In genomic region chr20:8757146-8757545, GRCh38 we compare ENCODE assay signal across 11 cellular contexts.
A peak's percentile ranks its signal among the peaks of the same experiment; 100 is the strongest.
DNase-seq lines count a peak whose midpoint lies in the region; ATAC-seq and TF ChIP-seq lines count a peak whose summit lies in the region.
"Had no signal": no experiment of that assay in that cellular context is flagged by ENCODE, and none has a peak within 500 bp of the region (broad histone marks: within the 10 kb centered on the region; RNA-seq: fewer than 3 reads in every experiment).

No MANE protein-coding gene starts in this region.

- no peaks in the 10 kb centered on the region for H3K36me3 ChIP-seq in mammary epithelial cell (ENCODE audit: insufficient read depth, low read length)

- no peak overlapping the region for H3K9ac ChIP-seq in mammary epithelial cell (ENCODE audit: insufficient read depth, low read length)

- TF ChIP-seq CTCF in MCF 10A (IDR thresholded peaks at IDR 0.05; ENCODE audit: unreplicated experiment) (no peak), mammary epithelial cell (conservative IDR thresholded peaks at IDR 0.05 in 1 of 2, IDR thresholded peaks at IDR 0.05 in 1 of 2; ENCODE audit: extremely low read depth in 1 of 2, insufficient read depth in 1 of 2, low read depth in 1 of 2, low read length in 2 of 2) (no peak), fibroblast of mammary gland (conservative IDR thresholded peaks at IDR 0.05; ENCODE audit: control insufficient read depth, insufficient read depth, low read depth, low read length) (no peak)

- H3K79me2 ChIP-seq in mammary epithelial cell (ENCODE audit: insufficient read depth, low read length): no peaks in the 10 kb centered on the region

- no peaks in the 10 kb centered on the region for H3K36me3 Mint-ChIP-seq in MCF 10A (ENCODE audit: insufficient read depth, unreplicated experiment)

- BruUV-seq in MCF 10A (replicated peaks; lab: Mats Ljungman, UMichigan) (no TSS peak), mammary epithelial cell (replicated peaks; lab: Mats Ljungman, UMichigan) (no TSS peak)

- H4K20me1 ChIP-seq in mammary epithelial cell (ENCODE audit: insufficient read depth, low read length): no peaks in the 10 kb centered on the region

- no peak for ATAC-seq in HG03175 (IDR thresholded peaks at IDR 0.05; ENCODE audit: unreplicated experiment)

- dilution Hi-C loops in mammary epithelial cell (cut with HindIII; ENCODE audit: low sequenced_read_pairs): no loop called here

- peaks cover 16% of the 10 kb centered on the region for H3K4me1 Mint-ChIP-seq in MCF 10A (ENCODE audit: insufficient read depth, unreplicated experiment)

- DNase-seq in MCF 10A (ENCODE audit: unreplicated experiment) (peak; percentile 76), mammary epithelial cell (no peak), OCI-M1 (lab: John Stamatoyannopoulos, UW) (peak; percentile 73), fibroblast of mammary gland (ENCODE audit: low read depth) (peak; percentile 97), 8988T (no peak), Kasumi-1 (lab: John Stamatoyannopoulos, UW) (no peak)
- DNase-seq in effector CD4-positive, alpha-beta T cell: no peak
- DNase-seq: activated CD8-positive, alpha-beta memory T cell treated with anti-CD3 and anti-CD28 coated beads, Interleukin-2, amount 50 U/mL, for 48 hours; NK-92 treated with Interleukin-12 subunit alpha and Interleukin-12 subunit beta, amount 100 ng/mL, for 24 hours had no signal

- in situ Hi-C loops in mammary epithelial cell (cut with MboI; ENCODE audit: low sequenced_read_pairs in 2 of 2): no loop called here

- no peaks in the 10 kb centered on the region for H3K9me3 ChIP-seq in mammary epithelial cell (replicated peaks; ENCODE audit: insufficient read depth, low read length)

- intact Hi-C loops in MCF 10A (cut with micrococcal nuclease): no loop called here
- intact Hi-C loops in mammary epithelial cell (cut with micrococcal nuclease): loop anchor here (10.0 kb wide), 1 partner anchor 638 kb away; no protein-coding TSS in a partner anchor

- no peak overlapping the region for H3K4me3 Mint-ChIP-seq in MCF 10A (ENCODE audit: unreplicated experiment)
- H3K4me3 Mint-ChIP-seq: T-helper 1 cell treated with Interleukin-12 subunit alpha and Interleukin-12 subunit beta and Interleukin-4 antibody, amounts not matched to agents 30 μg/mL and 1 μg/mL, for 36 hours had no signal

- WGBS in mammary epithelial cell (ENCODE audit: low coverage, missing lambda C conversion rate): 45% methylated on average over 4 of the region's 4 CpGs

- no peak overlapping the region for H2AFZ ChIP-seq in mammary epithelial cell (ENCODE audit: low read depth, low read length)

- H3K27me3 ChIP-seq in mammary epithelial cell (ENCODE audit: insufficient read depth, low read length): no peaks in the 10 kb centered on the region

- H3K4me2 ChIP-seq in mammary epithelial cell (ENCODE audit: insufficient read depth, low read depth, low read length): no peak overlapping the region

- CTCF ChIA-PET in MCF 10A (lab: Yijun Ruan, JAX) (interaction anchor here (0.6 to 5.5 kb wide), 19 partner anchors 8 to 981 kb away, joined by 3 to 47 read pairs (median 4); no protein-coding TSS in a partner anchor), mammary epithelial cell (lab: Charles Lee; ENCODE audit: low non-redundant PET) (no interaction called here)

- no peak overlapping the region for H3K27ac ChIP-seq in mammary epithelial cell (ENCODE audit: insufficient read depth, low read depth, low read length)

- H3K4me3 ChIP-seq in mammary epithelial cell (replicated peaks in 1 of 3; ENCODE audit: insufficient read depth in 1 of 3, low read depth in 2 of 3, low read length in 3 of 3) (no peak overlapping the region), fibroblast of mammary gland (ENCODE audit: control insufficient read depth, low read depth, low read length) (no peak overlapping the region)

- H3K27me3 Mint-ChIP-seq in MCF 10A (ENCODE audit: insufficient read depth, unreplicated experiment): no peaks in the 10 kb centered on the region

- no peaks in the 10 kb centered on the region for H3K9me3 Mint-ChIP-seq in MCF 10A (ENCODE audit: unreplicated experiment)
- H3K9me3 Mint-ChIP-seq: T-helper 1 cell treated with Interleukin-12 subunit alpha and Interleukin-12 subunit beta and Interleukin-4 antibody, amounts not matched to agents 30 μg/mL and 1 μg/mL, for 36 hours had no signal

- POLR2A ChIA-PET in MCF 10A (lab: Yijun Ruan, JAX): no interaction called here

- H3K4me1 ChIP-seq in mammary epithelial cell (ENCODE audit: insufficient read depth, low read length): peaks cover 7% of the 10 kb centered on the region

- peak overlapping the region; percentile 24 for H3K27ac Mint-ChIP-seq in MCF 10A (ENCODE audit: low read depth, unreplicated experiment)
- H3K27ac Mint-ChIP-seq: T-helper 1 cell treated with Interleukin-12 subunit alpha and Interleukin-12 subunit beta and Interleukin-4 antibody, amounts not matched to agents 30 μg/mL and 1 μg/mL, for 36 hours had no signal

Comparison
In these comparisons a context has a peak if more than half of its experiments do, and no peak if none do; other contexts are left out.
1. DNase-seq: peak in MCF 10A (single experiment), OCI-M1 (single experiment) and fibroblast of mammary gland (single experiment); none in mammary epithelial cell (single experiment), effector CD4-positive, alpha-beta T cell (single experiment), 8988T (single experiment) and Kasumi-1 (0 of 2).